Comparison of ENCODE assay signal across 1 cellular context in the genomic region with DNA sequence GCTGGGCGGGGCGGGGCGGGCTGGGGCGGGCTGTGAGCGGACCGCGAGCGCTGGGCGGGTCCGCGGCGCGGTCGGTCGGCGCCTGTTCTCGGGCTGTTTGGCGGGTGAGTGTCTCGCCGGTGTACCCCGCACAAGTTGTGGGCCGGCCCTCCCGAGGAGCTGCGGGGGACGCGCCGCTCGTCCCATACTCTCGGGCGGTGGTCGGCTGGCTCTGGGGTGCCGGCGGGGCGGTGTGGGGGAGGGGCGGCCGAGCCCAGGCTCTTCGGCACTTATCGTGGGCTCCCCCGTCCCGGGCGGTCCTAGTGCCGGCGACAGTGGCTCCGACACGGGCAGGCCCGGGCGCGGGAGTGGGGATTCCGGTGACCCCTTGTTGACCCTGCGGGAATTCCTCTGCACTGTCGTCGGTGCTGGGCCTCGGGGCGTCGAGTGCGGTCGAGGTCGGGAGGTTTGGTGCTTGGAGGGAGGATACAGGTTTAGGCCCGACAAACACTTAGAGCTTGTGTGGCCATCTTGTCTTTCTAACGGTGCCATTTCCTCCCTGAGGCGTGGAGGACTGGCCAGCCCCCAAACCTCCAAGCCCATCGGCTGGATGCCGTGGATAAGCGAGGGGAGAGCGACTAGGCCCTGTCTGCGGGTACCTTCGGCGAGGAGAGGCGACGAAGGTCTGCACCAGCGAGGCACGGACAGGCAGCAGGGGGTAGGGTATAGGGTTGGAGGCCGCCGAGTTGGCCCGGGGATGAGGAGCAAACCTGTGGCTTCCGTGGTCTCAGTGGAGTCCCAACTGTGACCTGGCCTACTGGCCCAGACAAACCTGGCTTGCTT.
TF ChIP-seq lines count a peak whose summit lies in the region.

Gene SEPTIN2, plus strand, starts transcription at position 47 of the 822 bp plus-strand sequence. CDS start 8,308 bp downstream, outside the sequence.

TF ChIP-seq in HepG2, 621 proteins besides CTCF, POLR2A, EP300 and RAD21 (continued from another document and continues in another):
- TF ChIP-seq, protein P1, sequence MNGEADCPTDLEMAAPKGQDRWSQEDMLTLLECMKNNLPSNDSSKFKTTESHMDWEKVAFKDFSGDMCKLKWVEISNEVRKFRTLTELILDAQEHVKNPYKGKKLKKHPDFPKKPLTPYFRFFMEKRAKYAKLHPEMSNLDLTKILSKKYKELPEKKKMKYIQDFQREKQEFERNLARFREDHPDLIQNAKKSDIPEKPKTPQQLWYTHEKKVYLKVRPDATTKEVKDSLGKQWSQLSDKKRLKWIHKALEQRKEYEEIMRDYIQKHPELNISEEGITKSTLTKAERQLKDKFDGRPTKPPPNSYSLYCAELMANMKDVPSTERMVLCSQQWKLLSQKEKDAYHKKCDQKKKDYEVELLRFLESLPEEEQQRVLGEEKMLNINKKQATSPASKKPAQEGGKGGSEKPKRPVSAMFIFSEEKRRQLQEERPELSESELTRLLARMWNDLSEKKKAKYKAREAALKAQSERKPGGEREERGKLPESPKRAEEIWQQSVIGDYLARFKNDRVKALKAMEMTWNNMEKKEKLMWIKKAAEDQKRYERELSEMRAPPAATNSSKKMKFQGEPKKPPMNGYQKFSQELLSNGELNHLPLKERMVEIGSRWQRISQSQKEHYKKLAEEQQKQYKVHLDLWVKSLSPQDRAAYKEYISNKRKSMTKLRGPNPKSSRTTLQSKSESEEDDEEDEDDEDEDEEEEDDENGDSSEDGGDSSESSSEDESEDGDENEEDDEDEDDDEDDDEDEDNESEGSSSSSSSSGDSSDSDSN (CRISPR knock-in tag; IDR thresholded peaks at IDR 0.05) = peak; percentile 80; the same call in 1 of the 2 replicates
- TF ChIP-seq, protein P2, sequence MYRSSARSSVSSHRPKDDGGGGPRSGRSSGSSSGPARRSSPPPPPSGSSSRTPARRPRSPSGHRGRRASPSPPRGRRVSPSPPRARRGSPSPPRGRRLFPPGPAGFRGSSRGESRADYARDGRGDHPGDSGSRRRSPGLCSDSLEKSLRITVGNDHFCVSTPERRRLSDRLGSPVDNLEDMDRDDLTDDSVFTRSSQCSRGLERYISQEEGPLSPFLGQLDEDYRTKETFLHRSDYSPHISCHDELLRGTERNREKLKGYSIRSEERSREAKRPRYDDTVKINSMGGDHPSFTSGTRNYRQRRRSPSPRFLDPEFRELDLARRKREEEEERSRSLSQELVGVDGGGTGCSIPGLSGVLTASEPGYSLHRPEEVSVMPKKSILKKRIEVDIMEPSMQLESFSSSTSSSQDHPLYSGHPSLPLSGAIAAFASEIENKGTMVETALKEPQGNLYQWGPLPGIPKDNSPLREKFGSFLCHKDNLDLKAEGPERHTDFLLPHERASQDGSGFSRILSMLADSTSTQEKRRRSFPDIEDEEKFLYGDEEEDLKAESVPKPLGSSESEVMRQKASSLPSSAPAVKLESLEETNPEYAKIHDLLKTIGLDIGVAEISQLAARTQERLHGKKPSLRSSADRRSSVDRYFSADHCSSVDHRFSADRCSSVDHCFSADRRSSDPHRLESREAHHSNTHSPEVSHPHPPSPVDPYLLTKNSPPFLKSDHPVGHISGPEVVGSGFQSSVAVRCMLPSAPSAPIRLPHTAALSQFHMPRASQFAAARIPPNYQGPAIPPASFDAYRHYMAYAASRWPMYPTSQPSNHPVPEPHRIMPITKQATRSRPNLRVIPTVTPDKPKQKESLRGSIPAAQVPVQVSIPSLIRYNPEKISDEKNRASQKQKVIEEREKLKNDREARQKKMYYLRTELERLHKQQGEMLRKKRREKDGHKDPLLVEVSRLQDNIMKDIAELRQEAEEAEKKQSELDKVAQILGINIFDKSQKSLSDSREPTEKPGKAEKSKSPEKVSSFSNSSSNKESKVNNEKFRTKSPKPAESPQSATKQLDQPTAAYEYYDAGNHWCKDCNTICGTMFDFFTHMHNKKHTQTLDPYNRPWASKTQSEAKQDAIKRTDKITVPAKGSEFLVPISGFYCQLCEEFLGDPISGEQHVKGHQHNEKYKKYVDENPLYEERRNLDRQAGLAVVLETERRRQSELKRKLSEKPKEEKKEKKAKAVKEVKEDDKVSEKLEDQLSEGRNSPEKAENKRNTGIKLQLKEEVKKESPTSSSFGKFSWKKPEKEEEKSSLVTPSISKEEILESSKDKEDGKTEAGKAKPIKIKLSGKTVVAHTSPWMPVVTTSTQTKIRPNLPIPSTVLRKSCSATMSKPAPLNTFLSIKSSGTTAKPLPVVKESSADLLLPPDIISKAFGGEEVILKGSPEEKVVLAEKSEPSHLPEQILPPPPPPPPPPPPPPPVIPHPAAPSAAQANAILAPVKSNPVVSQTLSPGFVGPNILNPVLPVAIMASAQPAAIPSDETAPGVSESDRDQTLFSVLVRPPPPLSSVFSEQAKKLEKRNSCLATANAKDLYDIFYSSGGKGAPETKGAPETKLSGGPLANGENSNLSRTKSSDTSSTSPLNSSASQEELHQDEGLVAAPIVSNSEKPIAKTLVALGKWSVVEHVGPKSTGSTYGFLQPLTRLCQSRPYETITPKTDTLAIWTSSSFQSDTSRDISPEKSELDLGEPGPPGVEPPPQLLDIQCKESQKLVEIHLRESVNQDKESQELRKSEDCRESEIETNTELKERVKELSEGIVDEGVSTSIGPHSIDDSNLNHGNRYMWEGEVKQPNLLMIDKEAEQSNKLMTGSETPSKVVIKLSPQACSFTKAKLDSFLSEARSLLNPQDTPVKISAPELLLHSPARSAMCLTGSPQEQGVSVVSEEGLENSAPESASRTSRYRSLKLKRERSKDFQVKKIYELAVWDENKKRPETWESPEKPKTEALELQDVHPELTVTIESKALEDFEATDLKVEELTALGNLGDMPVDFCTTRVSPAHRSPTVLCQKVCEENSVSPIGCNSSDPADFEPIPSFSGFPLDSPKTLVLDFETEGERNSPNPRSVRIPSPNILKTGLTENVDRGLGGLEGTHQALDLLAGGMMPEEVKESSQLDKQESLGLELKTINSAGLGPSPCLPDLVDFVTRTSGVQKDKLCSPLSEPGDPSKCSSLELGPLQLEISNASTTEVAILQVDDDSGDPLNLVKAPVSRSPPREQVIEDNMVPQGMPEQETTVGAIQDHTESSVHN (CRISPR knock-in tag; IDR thresholded peaks at IDR 0.05) = peak; percentile 37; the same call in 1 of the 2 replicates
- TF ChIP-seq NAIF1 (CRISPR knock-in tag; IDR thresholded peaks at IDR 0.05; ENCODE audit: borderline replicate concordance) (0 out of 2 replicates have a peak, but pooled peaks have one; percentile 42), ZNF572 (CRISPR knock-in tag; IDR thresholded peaks at IDR 0.05) (no peak; the same call in 1 of the 2 replicates), ZBTB8A (CRISPR knock-in tag; IDR thresholded peaks at IDR 0.05; ENCODE audit: borderline replicate concordance, low read depth) (0 out of 2 replicates have a peak, but pooled peaks have one; percentile 33), ZNF282 (IDR thresholded peaks at IDR 0.05; ENCODE audit: partially characterized antibody) (no peak), PITX1 (CRISPR knock-in tag; IDR thresholded peaks at IDR 0.05) (peak; percentile 56), NKX3-1 (CRISPR knock-in tag; IDR thresholded peaks at IDR 0.05) (peak; percentile 93), SNAPC4 (CRISPR knock-in tag; IDR thresholded peaks at IDR 0.05) (0 out of 2 replicates have a peak, but pooled peaks have one; percentile 34), ZC3H4 (CRISPR knock-in tag; IDR thresholded peaks at IDR 0.05; ENCODE audit: borderline replicate concordance) (no peak), RARG (CRISPR knock-in tag; IDR thresholded peaks at IDR 0.05; ENCODE audit: low read depth) (no peak), ZNF780A (CRISPR knock-in tag; IDR thresholded peaks at IDR 0.05) (no peak), AGO1 (IDR thresholded peaks at IDR 0.05; ENCODE audit: low read depth, low read length, poor library complexity, severe bottlenecking) (no peak), ZNF749 (CRISPR knock-in tag; IDR thresholded peaks at IDR 0.05; ENCODE audit: borderline replicate concordance) (peak; percentile 58; the same call in 1 of the 2 replicates), ZFP36L2 (CRISPR knock-in tag; IDR thresholded peaks at IDR 0.05) (no peak; the same call in 1 of the 2 replicates), AHR (CRISPR knock-in tag; IDR thresholded peaks at IDR 0.05) (no peak; the same call in 1 of the 2 replicates), FOSL2 (CRISPR knock-in tag; IDR thresholded peaks at IDR 0.05) (no peak; the same call in 1 of the 2 replicates), TCF7 (IDR thresholded peaks at IDR 0.05; ENCODE audit: low read depth) (no peak), ZFP90 (CRISPR knock-in tag; IDR thresholded peaks at IDR 0.05; ENCODE audit: borderline replicate concordance) (peak; percentile 59; the same call in 1 of the 2 replicates), ZNF569 (CRISPR knock-in tag; IDR thresholded peaks at IDR 0.05; ENCODE audit: borderline replicate concordance) (no peak), DDIT3 (CRISPR knock-in tag; IDR thresholded peaks at IDR 0.05) (no peak), ZNF383 (CRISPR knock-in tag; IDR thresholded peaks at IDR 0.05; ENCODE audit: borderline replicate concordance) (no peak), BCL6 (CRISPR knock-in tag; IDR thresholded peaks at IDR 0.05) (peak; percentile 68), FOXM1 (CRISPR knock-in tag; IDR thresholded peaks at IDR 0.05) (0 out of 2 replicates have a peak, but pooled peaks have one; percentile 57), SNAPC5 (CRISPR knock-in tag; IDR thresholded peaks at IDR 0.05; ENCODE audit: borderline replicate concordance) (no peak; the same call in 1 of the 2 replicates), ZMYM2 (CRISPR knock-in tag; IDR thresholded peaks at IDR 0.05) (no peak), PAWR (CRISPR knock-in tag; IDR thresholded peaks at IDR 0.05; ENCODE audit: borderline replicate concordance) (peak; percentile 84; the same call in 1 of the 2 replicates), ZNF563 (CRISPR knock-in tag; IDR thresholded peaks at IDR 0.05) (peak; percentile 61; the same call in 1 of the 2 replicates), ZNF790 (CRISPR knock-in tag; IDR thresholded peaks at IDR 0.05; ENCODE audit: borderline replicate concordance) (peak; percentile 92; the same call in 1 of the 2 replicates), TARDBP (CRISPR knock-in tag; IDR thresholded peaks at IDR 0.05) (no peak)
- TF ChIP-seq, protein P3, sequence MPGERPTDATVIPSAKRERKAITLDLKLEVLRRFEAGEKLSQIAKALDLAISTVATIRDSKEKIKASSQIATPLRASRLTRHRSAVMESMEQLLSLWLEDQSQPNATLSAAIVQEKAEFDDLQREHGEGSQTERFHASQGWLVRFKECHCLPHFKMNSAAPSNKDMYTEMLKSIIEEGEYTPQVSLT (CRISPR knock-in tag; IDR thresholded peaks at IDR 0.05; ENCODE audit: borderline replicate concordance, low read depth) = no peak
- TF ChIP-seq, protein P4, sequence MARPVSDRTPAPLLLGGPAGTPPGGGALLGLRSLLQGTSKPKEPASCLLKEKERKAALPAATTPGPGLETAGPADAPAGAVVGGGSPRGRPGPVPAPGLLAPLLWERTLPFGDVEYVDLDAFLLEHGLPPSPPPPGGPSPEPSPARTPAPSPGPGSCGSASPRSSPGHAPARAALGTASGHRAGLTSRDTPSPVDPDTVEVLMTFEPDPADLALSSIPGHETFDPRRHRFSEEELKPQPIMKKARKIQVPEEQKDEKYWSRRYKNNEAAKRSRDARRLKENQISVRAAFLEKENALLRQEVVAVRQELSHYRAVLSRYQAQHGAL (CRISPR knock-in tag; IDR thresholded peaks at IDR 0.05; ENCODE audit: not compliant biosample characterization) = no peak
- TF ChIP-seq, protein P5, sequence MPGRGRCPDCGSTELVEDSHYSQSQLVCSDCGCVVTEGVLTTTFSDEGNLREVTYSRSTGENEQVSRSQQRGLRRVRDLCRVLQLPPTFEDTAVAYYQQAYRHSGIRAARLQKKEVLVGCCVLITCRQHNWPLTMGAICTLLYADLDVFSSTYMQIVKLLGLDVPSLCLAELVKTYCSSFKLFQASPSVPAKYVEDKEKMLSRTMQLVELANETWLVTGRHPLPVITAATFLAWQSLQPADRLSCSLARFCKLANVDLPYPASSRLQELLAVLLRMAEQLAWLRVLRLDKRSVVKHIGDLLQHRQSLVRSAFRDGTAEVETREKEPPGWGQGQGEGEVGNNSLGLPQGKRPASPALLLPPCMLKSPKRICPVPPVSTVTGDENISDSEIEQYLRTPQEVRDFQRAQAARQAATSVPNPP (CRISPR knock-in tag; IDR thresholded peaks at IDR 0.05) = no peak
- TF ChIP-seq, protein P6, sequence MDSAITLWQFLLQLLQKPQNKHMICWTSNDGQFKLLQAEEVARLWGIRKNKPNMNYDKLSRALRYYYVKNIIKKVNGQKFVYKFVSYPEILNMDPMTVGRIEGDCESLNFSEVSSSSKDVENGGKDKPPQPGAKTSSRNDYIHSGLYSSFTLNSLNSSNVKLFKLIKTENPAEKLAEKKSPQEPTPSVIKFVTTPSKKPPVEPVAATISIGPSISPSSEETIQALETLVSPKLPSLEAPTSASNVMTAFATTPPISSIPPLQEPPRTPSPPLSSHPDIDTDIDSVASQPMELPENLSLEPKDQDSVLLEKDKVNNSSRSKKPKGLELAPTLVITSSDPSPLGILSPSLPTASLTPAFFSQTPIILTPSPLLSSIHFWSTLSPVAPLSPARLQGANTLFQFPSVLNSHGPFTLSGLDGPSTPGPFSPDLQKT (CRISPR knock-in tag; IDR thresholded peaks at IDR 0.05; ENCODE audit: borderline replicate concordance) = 0 out of 2 replicates have a peak, but pooled peaks have one; percentile 21
